Comparison of ENCODE assay signal across 11 cellular contexts in the genomic region with DNA sequence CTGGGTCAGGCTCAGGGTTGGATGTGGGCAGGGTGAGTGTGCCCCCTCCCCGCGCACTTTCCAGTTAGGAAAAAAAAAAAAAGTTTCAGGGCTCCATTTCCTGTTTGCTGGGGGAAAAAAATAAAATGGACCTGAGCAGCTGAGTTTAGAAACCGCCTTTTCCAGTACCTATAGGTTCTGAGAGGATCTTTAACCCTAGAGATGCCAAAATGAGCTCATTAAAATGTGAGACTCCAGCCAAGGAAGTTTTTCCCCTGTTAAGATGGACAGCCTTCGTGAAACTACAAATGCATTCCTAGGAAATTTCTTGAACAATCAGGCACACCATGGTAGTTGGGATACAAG.
"Had no signal": no experiment of that assay in that cellular context is flagged by ENCODE, and none has a peak within 500 bp of the region (broad histone marks: within the 10 kb centered on the region; RNA-seq: fewer than 3 reads in every experiment).

No MANE protein-coding gene starts in this region.

- H3K9me3 Mint-ChIP-seq: activated CD4-positive, alpha-beta memory T cell treated with anti-CD3 and anti-CD28 coated beads for 36 hours; activated T-cell treated with anti-CD3 and anti-CD28 coated beads, Interleukin-2, amount 50 U/mL, for 4 hours; stimulated activated effector memory CD8-positive, alpha-beta T cell treated with anti-CD3 and anti-CD28 coated beads, Interleukin-12 subunit alpha, Interleukin-12 subunit beta, amount 100 ng/mL, for 72 hours had no signal

- H3K4me3 Mint-ChIP-seq: activated CD4-positive, alpha-beta memory T cell treated with anti-CD3 and anti-CD28 coated beads for 36 hours had no signal

- ATAC-seq: activated T-cell treated with anti-CD3 and anti-CD28 coated beads, Interleukin-2, amount 50 U/mL, for 4 hours; stimulated activated effector memory CD8-positive, alpha-beta T cell treated with anti-CD3 and anti-CD28 coated beads, Interleukin-12 subunit alpha, Interleukin-12 subunit beta, amount 100 ng/mL, for 72 hours had no signal

- H3K36me3 ChIP-seq: esophagus muscularis mucosa, right atrium auricular region, transverse colon had no signal

- H3K27ac ChIP-seq: right atrium auricular region had no signal

- H3K36me3 Mint-ChIP-seq: activated CD4-positive, alpha-beta memory T cell treated with anti-CD3 and anti-CD28 coated beads for 36 hours; activated naive CD8-positive, alpha-beta T cell; stimulated activated effector memory CD8-positive, alpha-beta T cell treated with anti-CD3 and anti-CD28 coated beads, Interleukin-12 subunit alpha, Interleukin-12 subunit beta, amount 100 ng/mL, for 72 hours had no signal

- H3K27ac Mint-ChIP-seq: activated CD4-positive, alpha-beta memory T cell treated with anti-CD3 and anti-CD28 coated beads for 36 hours; activated naive CD8-positive, alpha-beta T cell; stimulated activated effector memory CD8-positive, alpha-beta T cell treated with anti-CD3 and anti-CD28 coated beads, Interleukin-12 subunit alpha, Interleukin-12 subunit beta, amount 100 ng/mL, for 72 hours had no signal

- DNase-seq: activated CD4-positive, alpha-beta memory T cell treated with anti-CD3 and anti-CD28 coated beads for 36 hours; activated CD4-positive, CD25-positive, alpha-beta regulatory T cell treated with anti-CD3 and anti-CD28 coated beads, Interleukin-2, amount 50 U/mL, for 72 hours; activated effector memory CD4-positive, alpha-beta T cell treated with anti-CD3 and anti-CD28 coated beads, Interleukin-2, amount 50 U/mL, for 16 hours; activated T-cell treated with anti-CD3 and anti-CD28 coated beads, Interleukin-2, amount 50 U/mL, for 4 hours; amygdala; left ventricle myocardium superior; transverse colon had no signal

- H3K9me3 ChIP-seq: esophagus muscularis mucosa, right atrium auricular region, transverse colon had no signal
